ENCODE assay signal across 13 cellular contexts in the genomic region with DNA sequence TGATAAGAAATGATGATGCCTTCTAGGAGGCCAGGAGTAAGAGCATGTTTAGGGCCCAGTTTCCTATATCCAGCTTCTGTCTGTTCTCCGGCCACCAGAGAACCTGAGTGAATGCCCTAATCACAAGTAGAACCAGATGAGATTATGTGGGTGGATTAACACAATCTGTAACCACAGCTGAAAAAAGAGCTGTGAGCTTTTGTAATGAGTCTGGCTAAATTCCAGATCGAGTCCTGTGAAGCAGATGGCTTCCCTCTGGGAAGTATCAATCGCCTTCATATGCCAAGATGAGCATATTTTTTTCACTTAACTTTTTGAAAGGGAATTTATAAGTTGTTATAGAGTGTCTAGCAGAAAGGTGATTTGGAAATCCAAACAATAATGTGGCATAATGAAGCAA.
A peak's percentile ranks its signal among the peaks of the same experiment; 100 is the strongest.
DNase-seq lines count a peak whose midpoint lies in the region; ATAC-seq, FAIRE-seq and TF ChIP-seq lines count a peak whose summit lies in the region.
"Had no signal": no experiment of that assay in that cellular context is flagged by ENCODE, and none has a peak within 500 bp of the region (broad histone marks: within the 10 kb centered on the region; RNA-seq: fewer than 3 reads in every experiment).

No MANE protein-coding gene starts in this region.

- no peaks in the 10 kb centered on the region for H3K79me2 ChIP-seq in HepG2 (ENCODE audit: insufficient read depth, low read length)

- no peak overlapping the region for H2AFZ ChIP-seq in HepG2 (ENCODE audit: low read length)

- intact Hi-C loops in right lobe of liver (cut with DNase I), result no loop called here
- intact Hi-C loops in HepG2 (cut with micrococcal nuclease; ENCODE audit: unreplicated experiment), result no loop called here

- no peak overlapping the region for H3K4me2 ChIP-seq in HepG2 (ENCODE audit: low read depth, low read length)

- TF ChIP-seq RAD21 in HepG2 (CRISPR knock-in tag; IDR thresholded peaks at IDR 0.05), result no peak

- peak overlapping the region in 1 of 3 donors; percentile 0 for H3K27ac ChIP-seq in right lobe of liver
- no peak overlapping the region for H3K27ac ChIP-seq in HepG2 (ENCODE audit: extremely low read length, insufficient read depth, low read length)

- TF ChIP-seq EP300 in HepG2 (IDR thresholded peaks at IDR 0.05; ENCODE audit: low read depth in 2 of 2, low read length in 2 of 2) (no peak), HepG2 (CRISPR knock-in tag; IDR thresholded peaks at IDR 0.05; ENCODE audit: borderline replicate concordance) (no peak)

- H3K27me3 ChIP-seq in right lobe of liver, result no peaks in the 10 kb centered on the region
- H3K27me3 ChIP-seq in HepG2 (ENCODE audit: control insufficient read depth in 1 of 2, insufficient read depth in 2 of 2, low read length in 2 of 2), result no peaks in the 10 kb centered on the region

- peak in 3 of 4 donors; percentile 15 to 49 (median 17) for ATAC-seq in right lobe of liver
- ATAC-seq in HepG2, result no peak
- ATAC-seq: esophagus mucosa, T-cell had no signal

- DNase-seq in right lobe of liver (no peak), HepG2 (ENCODE audit: low spot score) (no peak), NCI-H774 (lab: John Stamatoyannopoulos, UW) (peak; percentile 13), fibroblast of mammary gland (ENCODE audit: low read depth) (peak; percentile 86), mesenteric fat pad (ENCODE audit: low spot score) (no peak), T-helper 2 cell (no peak), RKO (ENCODE audit: low spot score) (no peak)
- DNase-seq in activated CD4-positive, CD25-positive, alpha-beta regulatory T cell treated with anti-CD3 and anti-CD28 coated beads, Interleukin-2, amount 50 U/mL, for 72 hours, result no peak
- DNase-seq: activated CD4-positive, alpha-beta T cell treated with anti-CD3 and anti-CD28 coated beads, Interleukin-2, amount 10 ng/mL, durations not matched to agents 7 days and 5 days; activated effector memory CD4-positive, alpha-beta T cell treated with anti-CD3 and anti-CD28 coated beads, Interleukin-2, amount 50 U/mL, for 16 hours; kidney; T-cell had no signal

- TF ChIP-seq CTCF in right lobe of liver (IDR thresholded peaks at IDR 0.05) (no peak), HepG2 (CRISPR knock-in tag; IDR thresholded peaks at IDR 0.05) (no peak), fibroblast of mammary gland (conservative IDR thresholded peaks at IDR 0.05; ENCODE audit: control insufficient read depth, insufficient read depth, low read depth, low read length) (no peak)

- WGBS in right lobe of liver (ENCODE audit: insufficient coverage, low coverage, low lambda C conversion rate, missing lambda C conversion rate), result 66% methylated on average over 3 of the region's 3 CpGs
- 96% methylated on average over 3 of the region's 3 CpGs for WGBS in HepG2 (ENCODE audit: low lambda C conversion rate)

- peaks cover 0 to 25% (median 10%) of the 10 kb centered on the region in 4 donors for H3K36me3 ChIP-seq in right lobe of liver
- peaks cover 0 to 2% of the 10 kb centered on the region in 2 experiments; a peak in 1 of 5 replicates for H3K36me3 ChIP-seq in HepG2 (replicated peaks in 1 of 2; ENCODE audit: control insufficient read depth in 1 of 2, insufficient read depth in 2 of 2, low read length in 2 of 2)

- H4K20me1 ChIP-seq in HepG2 (ENCODE audit: insufficient read depth, low read length), result no peaks in the 10 kb centered on the region

- POLR2A ChIA-PET in HepG2 (lab: Yijun Ruan, JAX), result no interaction called here

- TF ChIP-seq POLR2A in right lobe of liver (IDR thresholded peaks at IDR 0.05) (no peak), HepG2 (IDR thresholded peaks at IDR 0.05; ENCODE audit: insufficient read depth in 1 of 2, low read depth in 2 of 2, low read length in 2 of 2) (no peak)

- in situ Hi-C loops in HepG2 (cut with HindIII; ENCODE audit: extremely low pct_ligation_motif_present, low pct_unique_long_range_greater_than_20kb), result no loop called here

- no peak overlapping the region for H3K4me3 ChIP-seq in right lobe of liver
- no peak overlapping the region for H3K4me3 ChIP-seq in HepG2 (replicated peaks in 1 of 3; ENCODE audit: insufficient read depth in 1 of 3, low read depth in 2 of 3, low read length in 3 of 3)
- H3K4me3 ChIP-seq in fibroblast of mammary gland (ENCODE audit: control insufficient read depth, low read depth, low read length), result no peak overlapping the region

- FAIRE-seq in HepG2 (lab: Jason Lieb, UNC), result no peak
- FAIRE-seq: kidney had no signal

- CTCF ChIA-PET in HepG2 (lab: Yijun Ruan, JAX; ENCODE audit: low intra/inter-chr PET ratio, low total read pairs), result no interaction called here

- H3K4me1 ChIP-seq in right lobe of liver (peaks cover 0 to 27% (median 4%) of the 10 kb centered on the region in 4 donors), HepG2 (ENCODE audit: insufficient read depth, low read length) (no peaks in the 10 kb centered on the region)

- no peak overlapping the region for H3K9ac ChIP-seq in HepG2 (ENCODE audit: insufficient read depth, low read depth, low read length)

- H3K9me3 ChIP-seq in right lobe of liver, result no peaks in the 10 kb centered on the region
- no peaks in the 10 kb centered on the region for H3K9me3 ChIP-seq in HepG2 (ENCODE audit: low read length)

- no TSS peak for BruUV-seq in HepG2 (replicated peaks; lab: Mats Ljungman, UMichigan)

TF ChIP-seq in HepG2, 621 proteins besides CTCF, POLR2A, EP300 and RAD21:
- TF ChIP-seq SALL2 (CRISPR knock-in tag; IDR thresholded peaks at IDR 0.05), result no peak
- TF ChIP-seq, protein P1, sequence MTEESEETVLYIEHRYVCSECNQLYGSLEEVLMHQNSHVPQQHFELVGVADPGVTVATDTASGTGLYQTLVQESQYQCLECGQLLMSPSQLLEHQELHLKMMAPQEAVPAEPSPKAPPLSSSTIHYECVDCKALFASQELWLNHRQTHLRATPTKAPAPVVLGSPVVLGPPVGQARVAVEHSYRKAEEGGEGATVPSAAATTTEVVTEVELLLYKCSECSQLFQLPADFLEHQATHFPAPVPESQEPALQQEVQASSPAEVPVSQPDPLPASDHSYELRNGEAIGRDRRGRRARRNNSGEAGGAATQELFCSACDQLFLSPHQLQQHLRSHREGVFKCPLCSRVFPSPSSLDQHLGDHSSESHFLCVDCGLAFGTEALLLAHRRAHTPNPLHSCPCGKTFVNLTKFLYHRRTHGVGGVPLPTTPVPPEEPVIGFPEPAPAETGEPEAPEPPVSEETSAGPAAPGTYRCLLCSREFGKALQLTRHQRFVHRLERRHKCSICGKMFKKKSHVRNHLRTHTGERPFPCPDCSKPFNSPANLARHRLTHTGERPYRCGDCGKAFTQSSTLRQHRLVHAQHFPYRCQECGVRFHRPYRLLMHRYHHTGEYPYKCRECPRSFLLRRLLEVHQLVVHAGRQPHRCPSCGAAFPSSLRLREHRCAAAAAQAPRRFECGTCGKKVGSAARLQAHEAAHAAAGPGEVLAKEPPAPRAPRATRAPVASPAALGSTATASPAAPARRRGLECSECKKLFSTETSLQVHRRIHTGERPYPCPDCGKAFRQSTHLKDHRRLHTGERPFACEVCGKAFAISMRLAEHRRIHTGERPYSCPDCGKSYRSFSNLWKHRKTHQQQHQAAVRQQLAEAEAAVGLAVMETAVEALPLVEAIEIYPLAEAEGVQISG (CRISPR knock-in tag; IDR thresholded peaks at IDR 0.05), result no peak
- TF ChIP-seq, protein P2, sequence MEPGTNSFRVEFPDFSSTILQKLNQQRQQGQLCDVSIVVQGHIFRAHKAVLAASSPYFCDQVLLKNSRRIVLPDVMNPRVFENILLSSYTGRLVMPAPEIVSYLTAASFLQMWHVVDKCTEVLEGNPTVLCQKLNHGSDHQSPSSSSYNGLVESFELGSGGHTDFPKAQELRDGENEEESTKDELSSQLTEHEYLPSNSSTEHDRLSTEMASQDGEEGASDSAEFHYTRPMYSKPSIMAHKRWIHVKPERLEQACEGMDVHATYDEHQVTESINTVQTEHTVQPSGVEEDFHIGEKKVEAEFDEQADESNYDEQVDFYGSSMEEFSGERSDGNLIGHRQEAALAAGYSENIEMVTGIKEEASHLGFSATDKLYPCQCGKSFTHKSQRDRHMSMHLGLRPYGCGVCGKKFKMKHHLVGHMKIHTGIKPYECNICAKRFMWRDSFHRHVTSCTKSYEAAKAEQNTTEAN (CRISPR knock-in tag; conservative IDR thresholded peaks at IDR 0.05), result no peak

Comparison
In these comparisons a context has a peak if more than half of its experiments do, and no peak if none do; other contexts are left out.
1. DNase-seq: peak in NCI-H774 (single experiment) and fibroblast of mammary gland (single experiment); none in right lobe of liver (0 of 3), HepG2 (single experiment), activated CD4-positive, CD25-positive, alpha-beta regulatory T cell treated with anti-CD3 and anti-CD28 coated beads, Interleukin-2, amount 50 U/mL, for 72 hours (single experiment), mesenteric fat pad (single experiment), T-helper 2 cell (0 of 5) and RKO (single experiment).